Comparison of ENCODE assay signal across 9 cellular contexts in the genomic region with DNA sequence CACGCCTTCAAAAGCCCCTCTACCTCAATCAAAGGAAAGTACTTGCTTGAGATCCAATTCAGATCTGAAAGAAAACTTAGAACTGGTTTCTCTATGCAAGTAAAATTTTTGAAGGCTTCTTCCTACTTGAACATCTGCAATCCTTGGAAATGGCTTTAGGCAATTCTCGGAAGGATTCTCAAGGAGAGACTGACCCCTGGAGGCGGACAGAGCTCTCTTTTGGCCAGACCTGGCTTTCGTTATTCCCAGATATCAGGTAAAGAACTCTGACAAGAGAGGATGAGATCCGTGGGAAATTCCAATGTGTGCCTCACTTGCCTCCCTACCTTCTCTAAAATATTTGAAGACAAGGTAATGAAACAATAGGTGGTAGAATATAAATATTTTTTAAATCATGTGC.
DNase-seq lines count a peak whose midpoint lies in the region; ATAC-seq and TF ChIP-seq lines count a peak whose summit lies in the region.
"Had no signal": no experiment of that assay in that cellular context is flagged by ENCODE, and none has a peak within 500 bp of the region (broad histone marks: within the 10 kb centered on the region; RNA-seq: fewer than 3 reads in every experiment).

No MANE protein-coding gene starts in this region.

- H3K27ac ChIP-seq in SK-N-SH (ENCODE audit: low read depth in 2 of 2, low read length in 1 of 2), result no peak overlapping the region

- H3F3A ChIP-seq in SK-N-SH (replicated peaks; ENCODE audit: insufficient read depth), result no peaks in the 10 kb centered on the region

- H3K27me3 ChIP-seq in SK-N-SH (ENCODE audit: insufficient read depth), result no peaks in the 10 kb centered on the region

- POLR2A ChIA-PET in SK-N-SH (lab: Yijun Ruan, JAX), result no interaction called here

- H4K20me1 ChIP-seq in SK-N-SH (ENCODE audit: insufficient read depth), result no peaks in the 10 kb centered on the region

- no peaks in the 10 kb centered on the region for H3K79me2 ChIP-seq in SK-N-SH (ENCODE audit: insufficient read depth)

- peak; percentile 14 for TF ChIP-seq CTCF in GM13977 (IDR thresholded peaks at IDR 0.05; ENCODE audit: extremely low read depth, insufficient read depth, missing control alignments)
- peak; percentile 59 for TF ChIP-seq CTCF in SK-N-SH (IDR thresholded peaks at IDR 0.05)

- 13% methylated on average over 5 of the region's 5 CpGs for WGBS in SK-N-SH (ENCODE audit: low lambda C conversion rate)

- CTCF ChIA-PET in SK-N-SH (lab: Yijun Ruan, JAX), result no interaction called here

- no peak overlapping the region for H2AFZ ChIP-seq in SK-N-SH (ENCODE audit: low read depth)

- no peaks in the 10 kb centered on the region for H3K36me3 ChIP-seq in SK-N-SH (replicated peaks in 1 of 2; ENCODE audit: control insufficient read depth in 1 of 2, insufficient read depth in 2 of 2, low read length in 1 of 2)

- TF ChIP-seq EP300 in SK-N-SH (IDR thresholded peaks at IDR 0.05; ENCODE audit: borderline replicate concordance in 1 of 2, low read depth in 1 of 2, low read length in 1 of 2), result no peak

- TF ChIP-seq RAD21 in SK-N-SH (IDR thresholded peaks at IDR 0.05; ENCODE audit: low read length), result peak; percentile 59

- DNase-seq in A172 (ENCODE audit: low spot score), result peak; percentile 21
- DNase-seq in GM13977 (ENCODE audit: low spot score), result no peak
- DNase-seq in SK-N-SH, result peak; percentile 1
- peak; percentile 37 for DNase-seq in iPS-NIHi11 (ENCODE audit: low spot score)
- DNase-seq in DMS114 treated with DMSO at 0.1 percent for 48 hours (lab: John Stamatoyannopoulos, UW; ENCODE audit: unreplicated experiment), result no peak
- no peak for DNase-seq in activated gamma-delta T cell treated with Interleukin-2 at 50 U/mL for 16 hours
- DNase-seq: activated CD4-positive, CD25-positive, alpha-beta regulatory T cell had no signal

- H3K4me3 ChIP-seq in SK-N-SH (ENCODE audit: low read depth in 2 of 2, low read length in 1 of 2), result no peak overlapping the region

- H3K9me3 ChIP-seq in SK-N-SH, result no peaks in the 10 kb centered on the region

- in situ Hi-C loops in GM13977 (cut with MboI; ENCODE audit: low pct_unique_long_range_greater_than_20kb, low sequenced_read_pairs, unreplicated experiment), result no loop called here

- no peak for ATAC-seq in HG02884 (IDR thresholded peaks at IDR 0.05; ENCODE audit: unreplicated experiment)
- ATAC-seq in GM19395 (IDR thresholded peaks at IDR 0.05; ENCODE audit: unreplicated experiment), result no peak

- H3K9ac ChIP-seq in SK-N-SH, result no peak overlapping the region

- no peaks in the 10 kb centered on the region for H3K4me1 ChIP-seq in SK-N-SH (ENCODE audit: control insufficient read depth in 1 of 2, insufficient read depth in 2 of 2, low read depth in 1 of 2, low read length in 1 of 2)

- no peak overlapping the region for H3K4me2 ChIP-seq in SK-N-SH

- no peaks in the 10 kb centered on the region for H3K9me2 ChIP-seq in SK-N-SH

TF ChIP-seq in SK-N-SH, 30 proteins besides CTCF, POLR2A, EP300 and RAD21:
- TF ChIP-seq, protein P1, sequence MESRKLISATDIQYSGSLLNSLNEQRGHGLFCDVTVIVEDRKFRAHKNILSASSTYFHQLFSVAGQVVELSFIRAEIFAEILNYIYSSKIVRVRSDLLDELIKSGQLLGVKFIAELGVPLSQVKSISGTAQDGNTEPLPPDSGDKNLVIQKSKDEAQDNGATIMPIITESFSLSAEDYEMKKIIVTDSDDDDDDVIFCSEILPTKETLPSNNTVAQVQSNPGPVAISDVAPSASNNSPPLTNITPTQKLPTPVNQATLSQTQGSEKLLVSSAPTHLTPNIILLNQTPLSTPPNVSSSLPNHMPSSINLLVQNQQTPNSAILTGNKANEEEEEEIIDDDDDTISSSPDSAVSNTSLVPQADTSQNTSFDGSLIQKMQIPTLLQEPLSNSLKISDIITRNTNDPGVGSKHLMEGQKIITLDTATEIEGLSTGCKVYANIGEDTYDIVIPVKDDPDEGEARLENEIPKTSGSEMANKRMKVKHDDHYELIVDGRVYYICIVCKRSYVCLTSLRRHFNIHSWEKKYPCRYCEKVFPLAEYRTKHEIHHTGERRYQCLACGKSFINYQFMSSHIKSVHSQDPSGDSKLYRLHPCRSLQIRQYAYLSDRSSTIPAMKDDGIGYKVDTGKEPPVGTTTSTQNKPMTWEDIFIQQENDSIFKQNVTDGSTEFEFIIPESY (IDR thresholded peaks at IDR 0.05; ENCODE audit: borderline replicate concordance, low read depth), result no peak
- TF ChIP-seq, protein P2, sequence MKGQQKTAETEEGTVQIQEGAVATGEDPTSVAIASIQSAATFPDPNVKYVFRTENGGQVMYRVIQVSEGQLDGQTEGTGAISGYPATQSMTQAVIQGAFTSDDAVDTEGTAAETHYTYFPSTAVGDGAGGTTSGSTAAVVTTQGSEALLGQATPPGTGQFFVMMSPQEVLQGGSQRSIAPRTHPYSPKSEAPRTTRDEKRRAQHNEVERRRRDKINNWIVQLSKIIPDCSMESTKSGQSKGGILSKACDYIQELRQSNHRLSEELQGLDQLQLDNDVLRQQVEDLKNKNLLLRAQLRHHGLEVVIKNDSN (IDR thresholded peaks at IDR 0.05; ENCODE audit: borderline replicate concordance, low read depth), result no peak
- TF ChIP-seq TCF12 (IDR thresholded peaks at IDR 0.05) (no peak), SMC3 (IDR thresholded peaks at IDR 0.05; ENCODE audit: low read depth, low read length) (peak; percentile 49), MXI1 (IDR thresholded peaks at IDR 0.05; ENCODE audit: low read depth, low read length) (no peak)
- TF ChIP-seq, protein P3, sequence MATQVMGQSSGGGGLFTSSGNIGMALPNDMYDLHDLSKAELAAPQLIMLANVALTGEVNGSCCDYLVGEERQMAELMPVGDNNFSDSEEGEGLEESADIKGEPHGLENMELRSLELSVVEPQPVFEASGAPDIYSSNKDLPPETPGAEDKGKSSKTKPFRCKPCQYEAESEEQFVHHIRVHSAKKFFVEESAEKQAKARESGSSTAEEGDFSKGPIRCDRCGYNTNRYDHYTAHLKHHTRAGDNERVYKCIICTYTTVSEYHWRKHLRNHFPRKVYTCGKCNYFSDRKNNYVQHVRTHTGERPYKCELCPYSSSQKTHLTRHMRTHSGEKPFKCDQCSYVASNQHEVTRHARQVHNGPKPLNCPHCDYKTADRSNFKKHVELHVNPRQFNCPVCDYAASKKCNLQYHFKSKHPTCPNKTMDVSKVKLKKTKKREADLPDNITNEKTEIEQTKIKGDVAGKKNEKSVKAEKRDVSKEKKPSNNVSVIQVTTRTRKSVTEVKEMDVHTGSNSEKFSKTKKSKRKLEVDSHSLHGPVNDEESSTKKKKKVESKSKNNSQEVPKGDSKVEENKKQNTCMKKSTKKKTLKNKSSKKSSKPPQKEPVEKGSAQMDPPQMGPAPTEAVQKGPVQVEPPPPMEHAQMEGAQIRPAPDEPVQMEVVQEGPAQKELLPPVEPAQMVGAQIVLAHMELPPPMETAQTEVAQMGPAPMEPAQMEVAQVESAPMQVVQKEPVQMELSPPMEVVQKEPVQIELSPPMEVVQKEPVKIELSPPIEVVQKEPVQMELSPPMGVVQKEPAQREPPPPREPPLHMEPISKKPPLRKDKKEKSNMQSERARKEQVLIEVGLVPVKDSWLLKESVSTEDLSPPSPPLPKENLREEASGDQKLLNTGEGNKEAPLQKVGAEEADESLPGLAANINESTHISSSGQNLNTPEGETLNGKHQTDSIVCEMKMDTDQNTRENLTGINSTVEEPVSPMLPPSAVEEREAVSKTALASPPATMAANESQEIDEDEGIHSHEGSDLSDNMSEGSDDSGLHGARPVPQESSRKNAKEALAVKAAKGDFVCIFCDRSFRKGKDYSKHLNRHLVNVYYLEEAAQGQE (IDR thresholded peaks at IDR 0.05; ENCODE audit: low read depth, low read length), result no peak

Comparison
In these comparisons a context has a peak if more than half of its experiments do, and no peak if none do; other contexts are left out.
1. DNase-seq: peak in A172 (single experiment), SK-N-SH (single experiment) and iPS-NIHi11 (single experiment); none in GM13977 (single experiment), DMS114 treated with DMSO at 0.1 percent for 48 hours (single experiment) and activated gamma-delta T cell treated with Interleukin-2 at 50 U/mL for 16 hours (single experiment).